26 cellular contexts compared by ENCODE assay signal in the genomic region with DNA sequence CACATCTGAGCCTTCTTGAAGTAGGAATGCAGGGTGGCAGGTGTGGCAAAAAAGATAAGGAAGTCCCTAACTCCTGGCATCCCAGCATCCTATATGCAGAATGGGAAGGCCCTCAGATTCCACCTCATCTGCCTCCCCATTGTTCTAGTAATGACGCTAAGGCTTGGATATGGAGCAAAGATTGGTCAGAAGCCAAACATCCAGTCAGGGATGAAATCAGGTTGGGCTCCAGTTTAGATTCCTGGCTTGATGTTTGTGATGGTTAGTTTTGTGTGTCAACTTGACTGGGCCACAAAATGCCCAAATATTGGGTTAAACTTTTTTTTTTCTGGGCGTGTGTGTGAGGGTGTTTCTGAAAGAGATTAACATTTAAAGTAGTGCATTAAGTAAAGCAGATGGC. TPM values are rescaled to one million over a fixed set of nuclear protein-coding genes. Genes with fewer than 3 reads are reported as not detected.
A peak's percentile ranks its signal among the peaks of the same experiment; 100 is the strongest.
DNase-seq lines count a peak whose midpoint lies in the region; ATAC-seq and TF ChIP-seq lines count a peak whose summit lies in the region.
"Had no signal": no experiment of that assay in that cellular context is flagged by ENCODE, and none has a peak within 500 bp of the region (broad histone marks: within the 10 kb centered on the region; RNA-seq: fewer than 3 reads in every experiment).

No MANE protein-coding gene starts in this region.

- H3K27ac ChIP-seq in breast epithelium: no peak overlapping the region
- H3K27ac ChIP-seq in endodermal cell (ENCODE audit: low read depth, low read length): no peak overlapping the region
- H3K27ac ChIP-seq: 22Rv1; BLaER1 treated with 17β-estradiol and CSF1 and Interleukin-3, amounts not matched to agents 10 nM and 100 nM had no signal

- H3K4me1 Mint-ChIP-seq in MCF 10A (ENCODE audit: insufficient read depth, unreplicated experiment) (peaks cover 19% of the 10 kb centered on the region), endodermal cell (no peaks in the 10 kb centered on the region)
- H3K4me1 Mint-ChIP-seq in activated CD4-positive, alpha-beta memory T cell treated with anti-CD3 and anti-CD28 coated beads, Interleukin-2, amount 10 ng/mL, durations not matched to agents 7 days and 5 days: no peaks in the 10 kb centered on the region
- H3K4me1 Mint-ChIP-seq: CD14-positive monocyte; CD4-positive, alpha-beta memory T cell; GM23338 had no signal

- no peak overlapping the region for H3K4me3 ChIP-seq in breast epithelium
- no peak overlapping the region for H3K4me3 ChIP-seq in astrocyte of the cerebellum (ENCODE audit: low read depth, low read length)
- H3K4me3 ChIP-seq in fibroblast of mammary gland (ENCODE audit: control insufficient read depth, low read depth, low read length): no peak overlapping the region
- H3K4me3 ChIP-seq in endodermal cell (ENCODE audit: low read length): no peak overlapping the region
- H3K4me3 ChIP-seq: BLaER1 treated with 17β-estradiol and CSF1 and Interleukin-3, amounts not matched to agents 10 nM and 100 nM; GM23338 had no signal

- POLR2A ChIA-PET in MCF 10A (lab: Yijun Ruan, JAX): no interaction called here
- POLR2A ChIA-PET in activated CD4-positive, alpha-beta memory T cell treated with anti-CD3 and anti-CD28 coated beads, Interleukin-2, amount 10 ng/mL, durations not matched to agents 7 days and 5 days (lab: Charles Lee): no interaction called here

- no peaks in the 10 kb centered on the region for H3K27me3 Mint-ChIP-seq in MCF 10A (ENCODE audit: insufficient read depth, unreplicated experiment)
- no peaks in the 10 kb centered on the region for H3K27me3 Mint-ChIP-seq in endodermal cell (ENCODE audit: insufficient read depth)
- no peaks in the 10 kb centered on the region for H3K27me3 Mint-ChIP-seq in activated CD4-positive, alpha-beta memory T cell treated with anti-CD3 and anti-CD28 coated beads, Interleukin-2, amount 10 ng/mL, durations not matched to agents 7 days and 5 days

- H3K9me3 Mint-ChIP-seq in MCF 10A (ENCODE audit: unreplicated experiment) (peaks cover 43% of the 10 kb centered on the region), endodermal cell (peaks cover 52% of the 10 kb centered on the region)
- H3K9me3 Mint-ChIP-seq in activated CD4-positive, alpha-beta memory T cell treated with anti-CD3 and anti-CD28 coated beads, Interleukin-2, amount 10 ng/mL, durations not matched to agents 7 days and 5 days: no peaks in the 10 kb centered on the region
- H3K9me3 Mint-ChIP-seq: GM23338 had no signal

- no peak for ATAC-seq in HG02870 (IDR thresholded peaks at IDR 0.05; ENCODE audit: unreplicated experiment)
- ATAC-seq: GM23338, HCT116 had no signal

- H3K27ac Mint-ChIP-seq in MCF 10A (ENCODE audit: low read depth, unreplicated experiment) (no peak overlapping the region), endodermal cell (no peak overlapping the region)
- no peak overlapping the region for H3K27ac Mint-ChIP-seq in activated CD4-positive, alpha-beta memory T cell treated with anti-CD3 and anti-CD28 coated beads, Interleukin-2, amount 10 ng/mL, durations not matched to agents 7 days and 5 days
- H3K27ac Mint-ChIP-seq: CD14-positive monocyte; CD4-positive, alpha-beta memory T cell; GM23338; H9 had no signal

- WGBS in endodermal cell (ENCODE audit: insufficient coverage in 1 of 2, insufficient read length in 1 of 2), 2 experiments: 85 to 100% methylated on average over 1 to 2 of the region's 2 CpGs

- CTCF ChIA-PET in MCF 10A (lab: Yijun Ruan, JAX): no interaction called here
- CTCF ChIA-PET in activated CD4-positive, alpha-beta memory T cell treated with anti-CD3 and anti-CD28 coated beads, Interleukin-2, amount 10 ng/mL, durations not matched to agents 7 days and 5 days (lab: Charles Lee): no interaction called here

- TF ChIP-seq CTCF in MCF 10A (IDR thresholded peaks at IDR 0.05; ENCODE audit: unreplicated experiment): no peak
- TF ChIP-seq CTCF in breast epithelium (IDR thresholded peaks at IDR 0.05): no peak
- TF ChIP-seq CTCF in astrocyte of the cerebellum (IDR thresholded peaks at IDR 0.05; ENCODE audit: low read depth, low read length, missing control alignments): no peak
- no peak for TF ChIP-seq CTCF in fibroblast of mammary gland (conservative IDR thresholded peaks at IDR 0.05; ENCODE audit: control insufficient read depth, insufficient read depth, low read depth, low read length)
- TF ChIP-seq CTCF in endodermal cell (conservative IDR thresholded peaks at IDR 0.05): no peak

- H3K9ac ChIP-seq in endodermal cell (ENCODE audit: extremely low read depth, low read length, poor library complexity, severe bottlenecking): no peak overlapping the region
- H3K9ac ChIP-seq: BLaER1 treated with 17β-estradiol and CSF1 and Interleukin-3, amounts not matched to agents 10 nM and 100 nM had no signal

- no peak for TF ChIP-seq POLR2A in breast epithelium (IDR thresholded peaks at IDR 0.05)

- H3K9me3 ChIP-seq in breast epithelium (no peaks in the 10 kb centered on the region), endodermal cell (ENCODE audit: control insufficient read depth, low read length) (no peaks in the 10 kb centered on the region)
- H3K9me3 ChIP-seq: BE2C had no signal

- no peaks in the 10 kb centered on the region for H3K4me1 ChIP-seq in breast epithelium
- H3K4me1 ChIP-seq in endodermal cell (ENCODE audit: control insufficient read depth, insufficient read depth, low read length): no peaks in the 10 kb centered on the region
- H3K4me1 ChIP-seq: BE2C; BLaER1 treated with 17β-estradiol and CSF1 and Interleukin-3, amounts not matched to agents 10 nM and 100 nM had no signal

- H3K36me3 Mint-ChIP-seq in MCF 10A (ENCODE audit: insufficient read depth, unreplicated experiment) (no peaks in the 10 kb centered on the region), endodermal cell (ENCODE audit: low read depth) (no peaks in the 10 kb centered on the region)
- no peaks in the 10 kb centered on the region for H3K36me3 Mint-ChIP-seq in activated CD4-positive, alpha-beta memory T cell treated with anti-CD3 and anti-CD28 coated beads, Interleukin-2, amount 10 ng/mL, durations not matched to agents 7 days and 5 days (ENCODE audit: low read depth)
- H3K36me3 Mint-ChIP-seq: CD14-positive monocyte; CD4-positive, alpha-beta memory T cell had no signal

- in situ Hi-C loops in astrocyte of the cerebellum (cut with HindIII; ENCODE audit: low sequenced_read_pairs): no loop called here

- peak; percentile 15 for DNase-seq in MCF 10A (ENCODE audit: unreplicated experiment)
- no peak for DNase-seq in breast epithelium (ENCODE audit: low spot score in 2 of 2)
- peak; percentile 12 for DNase-seq in astrocyte of the cerebellum (ENCODE audit: low read depth)
- DNase-seq in fibroblast of mammary gland (ENCODE audit: low read depth): peak; percentile 16
- no peak for DNase-seq in endodermal cell
- DNase-seq in activated CD4-positive, alpha-beta memory T cell treated with anti-CD3 and anti-CD28 coated beads, Interleukin-2, amount 10 ng/mL, durations not matched to agents 7 days and 5 days: no peak
- DNase-seq in occipital lobe (lab: John Stamatoyannopoulos, UW): no peak
- DNase-seq: ACHN; AML-193; BE2C; Calu3; CD4-positive, alpha-beta memory T cell; COR-L47; DMS53; DMS79 treated with DMSO at 0.1 percent for 48 hours; GF-D8; H9 had no signal

- H3K36me3 ChIP-seq in breast epithelium (no peaks in the 10 kb centered on the region), endodermal cell (ENCODE audit: control insufficient read depth, insufficient read depth, low read length) (no peaks in the 10 kb centered on the region)
- H3K36me3 ChIP-seq: BE2C; BLaER1 treated with 17β-estradiol and CSF1 and Interleukin-3, amounts not matched to agents 10 nM and 100 nM had no signal

- BruUV-seq in MCF 10A (replicated peaks; lab: Mats Ljungman, UMichigan): no TSS peak

- H3K4me3 Mint-ChIP-seq in MCF 10A (ENCODE audit: unreplicated experiment): no peak overlapping the region
- no peak overlapping the region for H3K4me3 Mint-ChIP-seq in endodermal cell
- H3K4me3 Mint-ChIP-seq in activated CD4-positive, alpha-beta memory T cell treated with anti-CD3 and anti-CD28 coated beads, Interleukin-2, amount 10 ng/mL, durations not matched to agents 7 days and 5 days: no peak overlapping the region
- H3K4me3 Mint-ChIP-seq: CD14-positive monocyte; CD4-positive, alpha-beta memory T cell; GM23338; H9 had no signal

- no peaks in the 10 kb centered on the region for H3K27me3 ChIP-seq in breast epithelium
- H3K27me3 ChIP-seq in endodermal cell (ENCODE audit: control insufficient read depth, insufficient read depth, low read length, poor library complexity, severe bottlenecking): no peaks in the 10 kb centered on the region
- H3K27me3 ChIP-seq: BE2C had no signal

- intact Hi-C loops in MCF 10A (cut with micrococcal nuclease) (no loop called here), breast epithelium (cut with DNase I; ENCODE audit: low total_unique reads) (no loop called here)

RNA-seq across cellular contexts. Expression of a gene that starts 39.6 kb away (rescaled TPM):
- not detected in 2 replicates for total RNA-seq in MCF 10A (2022)
- total RNA-seq in breast epithelium: not detected
- total RNA-seq in endodermal cell: not detected
- polyA plus RNA-seq in endodermal cell (2013, experiment 1 of 2): not detected
- polyA plus RNA-seq in endodermal cell (2013, experiment 2 of 2): not detected
- total RNA-seq in activated CD4-positive, alpha-beta memory T cell treated with anti-CD3 and anti-CD28 coated beads, Interleukin-2, amount 10 ng/mL, durations not matched to agents 7 days and 5 days: not detected
- total RNA-seq in occipital lobe: not detected
- total RNA-seq: Calu3; CD4-positive, alpha-beta memory T cell; Daoy; G401; H4 had no signal
- polyA plus RNA-seq: CD14-positive monocyte; CD4-positive, alpha-beta memory T cell had no signal

Comparison
In these comparisons a context has a peak if more than half of its experiments do, and no peak if none do; other contexts are left out.
1. DNase-seq: peak in MCF 10A (single experiment), astrocyte of the cerebellum (single experiment) and fibroblast of mammary gland (single experiment); none in breast epithelium (0 of 2), endodermal cell (single experiment), activated CD4-positive, alpha-beta memory T cell treated with anti-CD3 and anti-CD28 coated beads, Interleukin-2, amount 10 ng/mL, durations not matched to agents 7 days and 5 days (single experiment) and occipital lobe (single experiment).